Comparison of ENCODE assay signal across 8 cellular contexts in the genomic region with DNA sequence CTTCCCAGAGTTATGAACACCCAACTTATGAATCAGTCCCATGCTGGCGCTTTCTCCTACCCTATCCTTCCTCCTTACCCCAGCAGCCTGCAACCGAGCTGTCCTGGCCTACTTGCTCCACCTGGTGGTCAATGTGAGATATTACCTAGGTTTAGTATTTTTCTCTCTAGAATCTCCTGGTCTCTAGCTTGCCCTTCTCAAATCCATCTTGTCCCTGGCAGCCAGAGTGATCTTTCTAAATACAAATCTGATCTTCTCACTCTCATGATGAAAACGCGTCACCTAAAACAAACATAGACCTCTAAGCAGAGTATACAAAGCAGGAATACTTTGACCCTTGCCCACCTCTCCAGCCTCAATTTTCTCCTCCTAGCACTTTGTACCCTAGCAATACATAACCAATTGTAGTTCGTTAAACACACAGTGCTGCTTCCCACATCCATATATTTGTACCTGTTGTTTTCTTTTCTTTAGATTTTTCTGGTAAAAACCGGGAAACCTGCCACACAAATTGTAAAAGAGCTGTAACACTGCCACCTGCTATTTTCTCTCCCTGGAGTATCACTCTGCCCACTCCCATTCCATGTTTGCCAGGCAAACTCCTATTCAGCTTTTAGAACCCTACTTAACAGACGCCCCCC. TPM values are rescaled to one million over a fixed set of nuclear protein-coding genes. Genes with fewer than 3 reads are reported as not detected.
DNase-seq lines count a peak whose midpoint lies in the region; ATAC-seq and TF ChIP-seq lines count a peak whose summit lies in the region.

No MANE protein-coding gene starts in this region.

- H3K27me3 ChIP-seq in prostate gland (replicated peaks; ENCODE audit: insufficient read depth), result no peaks in the 10 kb centered on the region

- H3K27ac ChIP-seq in prostate gland, result no peak overlapping the region

- WGBS in prostate gland, result 46% methylated on average over 7 of the region's 7 CpGs

- ATAC-seq in HG03060 (IDR thresholded peaks at IDR 0.05; ENCODE audit: low read depth, unreplicated experiment), result peak; percentile 52

- no peaks in the 10 kb centered on the region for H3K36me3 ChIP-seq in prostate gland

- DNase-seq in ELR (ENCODE audit: low read depth) (peak; percentile 76), OCI-M1 (lab: John Stamatoyannopoulos, UW) (peak; percentile 73), activated T-helper 1 cell treated with Interleukin-2 at 50 U/mL for 16 hours (ENCODE audit: low read depth) (peak; percentile 15), foreskin melanocyte (peak; percentile 42), prostate gland (ENCODE audit: low spot score) (no peak), dedifferentiated amniotic fluid mesenchymal stem cell (ENCODE audit: extremely low spot score) (no peak), midbrain (lab: John Stamatoyannopoulos, UW) (no peak)

- TF ChIP-seq POLR2A in prostate gland (IDR thresholded peaks at IDR 0.05), result no peak

- H3K9me3 ChIP-seq in prostate gland, result no peaks in the 10 kb centered on the region

- peak; percentile 36 to 80 (median 71) for TF ChIP-seq CTCF in prostate gland (IDR thresholded peaks at IDR 0.05)

- no peaks in the 10 kb centered on the region for H3K4me1 ChIP-seq in prostate gland (replicated peaks)

- H3K4me3 ChIP-seq in prostate gland, result no peak overlapping the region

- intact Hi-C loops in prostate gland (cut with DNase I), result loop anchor here (5.0 kb wide), 1 partner anchor 55 kb away; no protein-coding TSS in a partner anchor

RNA-seq across cellular contexts. Expression of gene TCP11L2, which starts 20.0 kb away (rescaled TPM):
- total RNA-seq in prostate gland, result 10 to 100 TPM; 20.0 to 30.6 TPM

RNA-seq across cellular contexts. Expression of gene CKAP4, which starts 34.8 kb away (rescaled TPM):
- total RNA-seq in prostate gland, result 10 to 100 TPM; 56.1 to 91.7 TPM

Comparison
In these comparisons a context has a peak if more than half of its experiments do, and no peak if none do; other contexts are left out.
1. DNase-seq: peak in ELR (single experiment), OCI-M1 (single experiment), activated T-helper 1 cell treated with Interleukin-2 at 50 U/mL for 16 hours (single experiment) and foreskin melanocyte (single experiment); none in prostate gland (single experiment), dedifferentiated amniotic fluid mesenchymal stem cell (single experiment) and midbrain (single experiment).